ENCODE assay signal across 1 cellular context in the genomic region with DNA sequence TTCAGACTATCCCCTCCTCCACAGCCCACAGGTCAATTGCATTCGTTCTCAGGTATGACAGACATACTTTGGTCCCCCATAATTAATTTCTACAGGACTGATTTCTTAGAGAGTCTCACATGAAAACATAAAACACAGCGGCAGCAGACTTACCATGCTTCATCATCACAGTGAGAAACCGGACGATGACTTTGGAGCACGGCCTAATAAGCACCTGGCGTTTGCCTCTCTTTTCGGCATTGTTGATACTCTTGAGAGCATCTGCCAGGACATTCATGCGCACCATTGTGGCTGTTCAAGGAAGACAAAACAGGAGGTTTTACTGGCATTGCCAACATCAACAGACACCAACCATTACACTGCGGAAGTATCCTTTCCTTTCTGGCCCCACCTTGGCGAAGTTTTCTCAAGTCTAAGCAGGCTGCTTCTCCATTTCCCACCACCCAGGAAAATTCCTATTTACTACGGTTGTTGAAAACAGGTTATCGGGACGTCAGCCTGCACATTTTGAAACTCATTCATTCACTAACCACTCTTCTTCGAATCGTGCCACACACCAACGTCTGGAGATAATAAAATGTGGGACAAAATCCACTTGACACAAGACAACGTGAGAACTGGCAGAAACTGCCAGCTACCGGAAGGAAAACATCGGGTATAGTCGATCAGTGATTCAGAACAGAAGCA.
TF ChIP-seq lines count a peak whose summit lies in the region.

No MANE protein-coding gene starts in this region.

TF ChIP-seq in HepG2, 621 proteins besides CTCF, POLR2A, EP300 and RAD21 (continued from another document and continues in another):
- TF ChIP-seq, protein P1, sequence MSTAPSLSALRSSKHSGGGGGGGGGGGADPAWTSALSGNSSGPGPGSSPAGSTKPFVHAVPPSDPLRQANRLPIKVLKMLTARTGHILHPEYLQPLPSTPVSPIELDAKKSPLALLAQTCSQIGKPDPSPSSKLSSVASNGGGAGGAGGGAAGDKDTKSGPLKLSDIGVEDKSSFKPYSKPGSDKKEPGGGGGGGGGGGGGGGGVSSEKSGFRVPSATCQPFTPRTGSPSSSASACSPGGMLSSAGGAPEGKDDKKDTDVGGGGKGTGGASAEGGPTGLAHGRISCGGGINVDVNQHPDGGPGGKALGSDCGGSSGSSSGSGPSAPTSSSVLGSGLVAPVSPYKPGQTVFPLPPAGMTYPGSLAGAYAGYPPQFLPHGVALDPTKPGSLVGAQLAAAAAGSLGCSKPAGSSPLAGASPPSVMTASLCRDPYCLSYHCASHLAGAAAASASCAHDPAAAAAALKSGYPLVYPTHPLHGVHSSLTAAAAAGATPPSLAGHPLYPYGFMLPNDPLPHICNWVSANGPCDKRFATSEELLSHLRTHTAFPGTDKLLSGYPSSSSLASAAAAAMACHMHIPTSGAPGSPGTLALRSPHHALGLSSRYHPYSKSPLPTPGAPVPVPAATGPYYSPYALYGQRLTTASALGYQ (CRISPR knock-in tag; IDR thresholded peaks at IDR 0.05) = no peak
- no peak for TF ChIP-seq ZNF24 (IDR thresholded peaks at IDR 0.05)
- no peak for TF ChIP-seq PCBP1 (IDR thresholded peaks at IDR 0.05; ENCODE audit: borderline replicate concordance, low read depth, low read length)
- TF ChIP-seq PPARG (CRISPR knock-in tag; conservative IDR thresholded peaks at IDR 0.05) = no peak
- TF ChIP-seq KLF16 (CRISPR knock-in tag; IDR thresholded peaks at IDR 0.05) = peak; percentile 16 to 63; a peak in 1 of 4 replicates
- TF ChIP-seq, protein P2, sequence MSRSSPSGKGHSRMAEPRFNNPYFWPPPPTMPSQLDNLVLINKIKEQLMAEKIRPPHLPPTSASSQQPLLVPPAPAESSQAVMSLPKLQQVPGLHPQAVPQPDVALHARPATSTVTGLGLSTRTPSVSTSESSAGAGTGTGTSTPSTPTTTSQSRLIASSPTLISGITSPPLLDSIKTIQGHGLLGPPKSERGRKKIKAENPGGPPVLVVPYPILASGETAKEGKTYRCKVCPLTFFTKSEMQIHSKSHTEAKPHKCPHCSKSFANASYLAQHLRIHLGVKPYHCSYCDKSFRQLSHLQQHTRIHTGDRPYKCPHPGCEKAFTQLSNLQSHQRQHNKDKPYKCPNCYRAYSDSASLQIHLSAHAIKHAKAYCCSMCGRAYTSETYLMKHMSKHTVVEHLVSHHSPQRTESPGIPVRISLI (CRISPR knock-in tag; IDR thresholded peaks at IDR 0.05; ENCODE audit: borderline replicate concordance) = no peak
- peak; percentile 57; the same call in 1 of the 3 replicates for TF ChIP-seq MXI1 (IDR thresholded peaks at IDR 0.05; ENCODE audit: borderline replicate concordance, low read depth, low read length)
- no peak for TF ChIP-seq YY1 (IDR thresholded peaks at IDR 0.05; ENCODE audit: insufficient read depth, insufficient replicate concordance, low read depth, low read length)
- TF ChIP-seq, protein P3, sequence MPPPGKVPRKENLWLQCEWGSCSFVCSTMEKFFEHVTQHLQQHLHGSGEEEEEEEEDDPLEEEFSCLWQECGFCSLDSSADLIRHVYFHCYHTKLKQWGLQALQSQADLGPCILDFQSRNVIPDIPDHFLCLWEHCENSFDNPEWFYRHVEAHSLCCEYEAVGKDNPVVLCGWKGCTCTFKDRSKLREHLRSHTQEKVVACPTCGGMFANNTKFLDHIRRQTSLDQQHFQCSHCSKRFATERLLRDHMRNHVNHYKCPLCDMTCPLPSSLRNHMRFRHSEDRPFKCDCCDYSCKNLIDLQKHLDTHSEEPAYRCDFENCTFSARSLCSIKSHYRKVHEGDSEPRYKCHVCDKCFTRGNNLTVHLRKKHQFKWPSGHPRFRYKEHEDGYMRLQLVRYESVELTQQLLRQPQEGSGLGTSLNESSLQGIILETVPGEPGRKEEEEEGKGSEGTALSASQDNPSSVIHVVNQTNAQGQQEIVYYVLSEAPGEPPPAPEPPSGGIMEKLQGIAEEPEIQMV (CRISPR knock-in tag; IDR thresholded peaks at IDR 0.05; ENCODE audit: low read depth) = no peak
- TF ChIP-seq, protein P4, sequence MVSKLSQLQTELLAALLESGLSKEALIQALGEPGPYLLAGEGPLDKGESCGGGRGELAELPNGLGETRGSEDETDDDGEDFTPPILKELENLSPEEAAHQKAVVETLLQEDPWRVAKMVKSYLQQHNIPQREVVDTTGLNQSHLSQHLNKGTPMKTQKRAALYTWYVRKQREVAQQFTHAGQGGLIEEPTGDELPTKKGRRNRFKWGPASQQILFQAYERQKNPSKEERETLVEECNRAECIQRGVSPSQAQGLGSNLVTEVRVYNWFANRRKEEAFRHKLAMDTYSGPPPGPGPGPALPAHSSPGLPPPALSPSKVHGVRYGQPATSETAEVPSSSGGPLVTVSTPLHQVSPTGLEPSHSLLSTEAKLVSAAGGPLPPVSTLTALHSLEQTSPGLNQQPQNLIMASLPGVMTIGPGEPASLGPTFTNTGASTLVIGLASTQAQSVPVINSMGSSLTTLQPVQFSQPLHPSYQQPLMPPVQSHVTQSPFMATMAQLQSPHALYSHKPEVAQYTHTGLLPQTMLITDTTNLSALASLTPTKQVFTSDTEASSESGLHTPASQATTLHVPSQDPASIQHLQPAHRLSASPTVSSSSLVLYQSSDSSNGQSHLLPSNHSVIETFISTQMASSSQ (IDR thresholded peaks at IDR 0.05; ENCODE audit: low read depth) = no peak
- TF ChIP-seq, protein P4 (CRISPR knock-in tag; IDR thresholded peaks at IDR 0.05; ENCODE audit: borderline replicate concordance) = no peak
- no peak for TF ChIP-seq NCOA1 (CRISPR knock-in tag; IDR thresholded peaks at IDR 0.05)
- no peak for TF ChIP-seq SSRP1 (CRISPR knock-in tag; IDR thresholded peaks at IDR 0.05)
- TF ChIP-seq ZSCAN20 (CRISPR knock-in tag; IDR thresholded peaks at IDR 0.05; ENCODE audit: borderline replicate concordance) = no peak
- peak; percentile 69 for TF ChIP-seq ZNF501 (CRISPR knock-in tag; IDR thresholded peaks at IDR 0.05)
- TF ChIP-seq ZNF776 (CRISPR knock-in tag; IDR thresholded peaks at IDR 0.05) = peak; percentile 41; the same call in 1 of the 2 replicates
- 0 out of 2 replicates have a peak, but pooled peaks have one; percentile 62 for TF ChIP-seq NFIB (CRISPR knock-in tag; IDR thresholded peaks at IDR 0.05; ENCODE audit: borderline replicate concordance)
- peak; percentile 47; the same call in 1 of the 2 replicates for TF ChIP-seq ZNF143 (CRISPR knock-in tag; IDR thresholded peaks at IDR 0.05)
- no peak for TF ChIP-seq GZF1 (CRISPR knock-in tag; IDR thresholded peaks at IDR 0.05)
- TF ChIP-seq TCF12 (IDR thresholded peaks at IDR 0.05) = no peak
- peak; percentile 29; the same call in 1 of the 2 replicates for TF ChIP-seq TCF12 (CRISPR knock-in tag; IDR thresholded peaks at IDR 0.05)
- no peak for TF ChIP-seq ZNF75D (CRISPR knock-in tag; IDR thresholded peaks at IDR 0.05; ENCODE audit: borderline replicate concordance)
- TF ChIP-seq SMAD1 (CRISPR knock-in tag; IDR thresholded peaks at IDR 0.05; ENCODE audit: borderline replicate concordance, low read depth) = no peak
- TF ChIP-seq, protein P5, sequence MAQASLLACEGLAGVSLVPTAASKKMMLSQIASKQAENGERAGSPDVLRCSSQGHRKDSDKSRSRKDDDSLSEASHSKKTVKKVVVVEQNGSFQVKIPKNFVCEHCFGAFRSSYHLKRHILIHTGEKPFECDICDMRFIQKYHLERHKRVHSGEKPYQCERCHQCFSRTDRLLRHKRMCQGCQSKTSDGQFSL (CRISPR knock-in tag; IDR thresholded peaks at IDR 0.05) = no peak
- TF ChIP-seq GABPB1 (CRISPR knock-in tag; IDR thresholded peaks at IDR 0.05) = no peak; the same call in 1 of the 2 replicates
- no peak for TF ChIP-seq RELA (CRISPR knock-in tag; IDR thresholded peaks at IDR 0.05)
- TF ChIP-seq NFKBIZ (CRISPR knock-in tag; IDR thresholded peaks at IDR 0.05) = 0 out of 2 replicates have a peak, but pooled peaks have one; percentile 27
- TF ChIP-seq, protein P6, sequence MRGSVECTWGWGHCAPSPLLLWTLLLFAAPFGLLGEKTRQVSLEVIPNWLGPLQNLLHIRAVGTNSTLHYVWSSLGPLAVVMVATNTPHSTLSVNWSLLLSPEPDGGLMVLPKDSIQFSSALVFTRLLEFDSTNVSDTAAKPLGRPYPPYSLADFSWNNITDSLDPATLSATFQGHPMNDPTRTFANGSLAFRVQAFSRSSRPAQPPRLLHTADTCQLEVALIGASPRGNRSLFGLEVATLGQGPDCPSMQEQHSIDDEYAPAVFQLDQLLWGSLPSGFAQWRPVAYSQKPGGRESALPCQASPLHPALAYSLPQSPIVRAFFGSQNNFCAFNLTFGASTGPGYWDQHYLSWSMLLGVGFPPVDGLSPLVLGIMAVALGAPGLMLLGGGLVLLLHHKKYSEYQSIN (CRISPR knock-in tag; IDR thresholded peaks at IDR 0.05; ENCODE audit: borderline replicate concordance) = no peak
- peak; percentile 55 for TF ChIP-seq SAP130 (CRISPR knock-in tag; IDR thresholded peaks at IDR 0.05; ENCODE audit: low read depth)
- no peak for TF ChIP-seq FOXK1 (CRISPR knock-in tag; IDR thresholded peaks at IDR 0.05; ENCODE audit: borderline replicate concordance, low read depth)
- TF ChIP-seq FOXK2 (IDR thresholded peaks at IDR 0.05) = no peak
- TF ChIP-seq ZNF337 (CRISPR knock-in tag; IDR thresholded peaks at IDR 0.05; ENCODE audit: borderline replicate concordance, low read depth) = no peak
- peak; percentile 81; the same call in 1 of the 2 replicates for TF ChIP-seq ZNF605 (CRISPR knock-in tag; IDR thresholded peaks at IDR 0.05)
- TF ChIP-seq, protein P7, sequence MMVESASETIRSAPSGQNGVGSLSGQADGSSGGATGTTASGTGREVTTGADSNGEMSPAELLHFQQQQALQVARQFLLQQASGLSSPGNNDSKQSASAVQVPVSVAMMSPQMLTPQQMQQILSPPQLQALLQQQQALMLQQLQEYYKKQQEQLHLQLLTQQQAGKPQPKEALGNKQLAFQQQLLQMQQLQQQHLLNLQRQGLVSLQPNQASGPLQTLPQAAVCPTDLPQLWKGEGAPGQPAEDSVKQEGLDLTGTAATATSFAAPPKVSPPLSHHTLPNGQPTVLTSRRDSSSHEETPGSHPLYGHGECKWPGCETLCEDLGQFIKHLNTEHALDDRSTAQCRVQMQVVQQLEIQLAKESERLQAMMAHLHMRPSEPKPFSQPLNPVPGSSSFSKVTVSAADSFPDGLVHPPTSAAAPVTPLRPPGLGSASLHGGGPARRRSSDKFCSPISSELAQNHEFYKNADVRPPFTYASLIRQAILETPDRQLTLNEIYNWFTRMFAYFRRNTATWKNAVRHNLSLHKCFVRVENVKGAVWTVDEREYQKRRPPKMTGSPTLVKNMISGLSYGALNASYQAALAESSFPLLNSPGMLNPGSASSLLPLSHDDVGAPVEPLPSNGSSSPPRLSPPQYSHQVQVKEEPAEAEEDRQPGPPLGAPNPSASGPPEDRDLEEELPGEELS (CRISPR knock-in tag; IDR thresholded peaks at IDR 0.05) = no peak
- no peak for TF ChIP-seq GFI1 (CRISPR knock-in tag; IDR thresholded peaks at IDR 0.05; ENCODE audit: borderline replicate concordance)
- 0 out of 2 replicates have a peak, but pooled peaks have one; percentile 7 for TF ChIP-seq DNMT3B (CRISPR knock-in tag; conservative IDR thresholded peaks at IDR 0.05)
- no peak for TF ChIP-seq ZNF10 (CRISPR knock-in tag; IDR thresholded peaks at IDR 0.05; ENCODE audit: borderline replicate concordance, low read depth)
- TF ChIP-seq SNAPC2 (CRISPR knock-in tag; IDR thresholded peaks at IDR 0.05) = peak; percentile 75; the same call in 1 of the 2 replicates
- no peak for TF ChIP-seq RBM39 (IDR thresholded peaks at IDR 0.05; ENCODE audit: low read depth, low read length, poor library complexity, severe bottlenecking)
- TF ChIP-seq, protein P8, sequence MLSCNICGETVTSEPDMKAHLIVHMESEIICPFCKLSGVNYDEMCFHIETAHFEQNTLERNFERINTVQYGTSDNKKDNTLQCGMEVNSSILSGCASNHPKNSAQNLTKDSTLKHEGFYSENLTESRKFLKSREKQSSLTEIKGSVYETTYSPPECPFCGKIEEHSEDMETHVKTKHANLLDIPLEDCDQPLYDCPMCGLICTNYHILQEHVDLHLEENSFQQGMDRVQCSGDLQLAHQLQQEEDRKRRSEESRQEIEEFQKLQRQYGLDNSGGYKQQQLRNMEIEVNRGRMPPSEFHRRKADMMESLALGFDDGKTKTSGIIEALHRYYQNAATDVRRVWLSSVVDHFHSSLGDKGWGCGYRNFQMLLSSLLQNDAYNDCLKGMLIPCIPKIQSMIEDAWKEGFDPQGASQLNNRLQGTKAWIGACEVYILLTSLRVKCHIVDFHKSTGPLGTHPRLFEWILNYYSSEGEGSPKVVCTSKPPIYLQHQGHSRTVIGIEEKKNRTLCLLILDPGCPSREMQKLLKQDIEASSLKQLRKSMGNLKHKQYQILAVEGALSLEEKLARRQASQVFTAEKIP (CRISPR knock-in tag; IDR thresholded peaks at IDR 0.05; ENCODE audit: borderline replicate concordance) = no peak
- 0 out of 2 replicates have a peak, but pooled peaks have one; percentile 38 for TF ChIP-seq ZNF556 (CRISPR knock-in tag; IDR thresholded peaks at IDR 0.05; ENCODE audit: borderline replicate concordance)
- TF ChIP-seq BRD4 (CRISPR knock-in tag; IDR thresholded peaks at IDR 0.05) = no peak
- TF ChIP-seq BORCS8-MEF2B (CRISPR knock-in tag; IDR thresholded peaks at IDR 0.05) = peak; percentile 33; the same call in 1 of the 2 replicates
- no peak for TF ChIP-seq TSC22D2 (CRISPR knock-in tag; IDR thresholded peaks at IDR 0.05; ENCODE audit: borderline replicate concordance)
- 0 out of 2 replicates have a peak, but pooled peaks have one; percentile 23 for TF ChIP-seq MEIS2 (CRISPR knock-in tag; IDR thresholded peaks at IDR 0.05)
- TF ChIP-seq SKI (IDR thresholded peaks at IDR 0.05; ENCODE audit: partially characterized antibody) = no peak
- no peak for TF ChIP-seq ZNF34 (CRISPR knock-in tag; IDR thresholded peaks at IDR 0.05; ENCODE audit: borderline replicate concordance)
- no peak for TF ChIP-seq ZNF839 (CRISPR knock-in tag; IDR thresholded peaks at IDR 0.05; ENCODE audit: borderline replicate concordance)
